17 cellular contexts compared by ENCODE assay signal in genomic region chr7:131233193-131233592, GRCh38.
"Had no signal": no experiment of that assay in that cellular context is flagged by ENCODE, and none has a peak within 500 bp of the region (broad histone marks: within the 10 kb centered on the region; RNA-seq: fewer than 3 reads in every experiment).

No MANE protein-coding gene starts in this region.

- H3K4me3 ChIP-seq: ascending aorta, colonic mucosa, sigmoid colon, thyroid gland had no signal

- H3K4me1 ChIP-seq: ascending aorta, colonic mucosa, thyroid gland had no signal

- H3K27ac Mint-ChIP-seq: endodermal cell; stimulated activated naive B cell treated with anti-CD40 and anti-IgM and Interleukin-4, amounts not matched to agents 10 μg/mL and 1 μg/mL and 100 μg/mL, for 72 hours had no signal

- DNase-seq: activated CD4-positive, alpha-beta T cell treated with anti-CD3 and anti-CD28 coated beads, Interleukin-2, amount 10 ng/mL, durations not matched to agents 24 days and 14 days; activated gamma-delta T cell treated with Interleukin-2 at 50 U/mL for 16 hours; colonic mucosa; endodermal cell; foreskin fibroblast; left cardiac atrium; mesenchymal stem cell; naive thymus-derived CD4-positive, alpha-beta T cell; posterior cingulate gyrus; sigmoid colon; stimulated activated CD4-positive, alpha-beta T cell treated with anti-CD3 and anti-CD28 coated beads, Interleukin-4, amount 100 ng/mL, for 24 hours; stimulated activated naive B cell treated with anti-CD40 and anti-IgM and Interleukin-4, amounts not matched to agents 10 μg/mL and 1 μg/mL and 100 μg/mL, for 72 hours; thyroid gland had no signal

- H3K27ac ChIP-seq: ascending aorta, colonic mucosa, epithelial cell of prostate, sigmoid colon, thyroid gland had no signal

- H3K4me3 Mint-ChIP-seq: activated CD4-positive, alpha-beta T cell treated with anti-CD3 and anti-CD28 coated beads, Interleukin-2, amount 10 ng/mL, durations not matched to agents 24 days and 14 days; activated T-helper 1 cell treated with anti-CD3 and anti-CD28 coated beads, Interleukin-12 subunit alpha, Interleukin-12 subunit beta, Interleukin-2, Interleukin-4 antibody, amounts not matched to agents 30 ng/mL and 10 ng/mL and 1 ng/mL, durations not matched to agents 14 hours and 24 hours and 36 hours; central memory CD8-positive, alpha-beta T cell; endodermal cell; stimulated activated naive B cell treated with anti-CD40 and anti-IgM and Interleukin-4, amounts not matched to agents 10 μg/mL and 1 μg/mL and 100 μg/mL, for 72 hours had no signal

- H3K9me3 Mint-ChIP-seq: activated T-helper 1 cell treated with anti-CD3 and anti-CD28 coated beads, Interleukin-12 subunit alpha, Interleukin-12 subunit beta, Interleukin-2, Interleukin-4 antibody, amounts not matched to agents 30 ng/mL and 10 ng/mL and 1 ng/mL, durations not matched to agents 14 hours and 24 hours and 36 hours; central memory CD8-positive, alpha-beta T cell; endodermal cell; stimulated activated naive B cell treated with anti-CD40 and anti-IgM and Interleukin-4, amounts not matched to agents 10 μg/mL and 1 μg/mL and 100 μg/mL, for 72 hours had no signal

- H3K36me3 Mint-ChIP-seq: stimulated activated naive B cell treated with anti-CD40 and anti-IgM and Interleukin-4, amounts not matched to agents 10 μg/mL and 1 μg/mL and 100 μg/mL, for 72 hours had no signal

- H3K27me3 Mint-ChIP-seq: activated CD4-positive, alpha-beta T cell treated with anti-CD3 and anti-CD28 coated beads, Interleukin-2, amount 10 ng/mL, durations not matched to agents 24 days and 14 days; central memory CD8-positive, alpha-beta T cell; naive thymus-derived CD4-positive, alpha-beta T cell; stimulated activated naive B cell treated with anti-CD40 and anti-IgM and Interleukin-4, amounts not matched to agents 10 μg/mL and 1 μg/mL and 100 μg/mL, for 72 hours had no signal

- ATAC-seq: left cardiac atrium; naive thymus-derived CD4-positive, alpha-beta T cell; stimulated activated naive B cell treated with anti-CD40 and anti-IgM and Interleukin-4, amounts not matched to agents 10 μg/mL and 1 μg/mL and 100 μg/mL, for 72 hours had no signal

- H3K9me3 ChIP-seq: ascending aorta, colonic mucosa, sigmoid colon, thyroid gland had no signal

- H3K36me3 ChIP-seq: ascending aorta, colonic mucosa, sigmoid colon, thyroid gland had no signal

- H3K4me1 Mint-ChIP-seq: endodermal cell had no signal

- H3K27me3 ChIP-seq: ascending aorta, colonic mucosa, sigmoid colon, thyroid gland had no signal
